ENCODE assay signal across 1 cellular context in the genomic region with DNA sequence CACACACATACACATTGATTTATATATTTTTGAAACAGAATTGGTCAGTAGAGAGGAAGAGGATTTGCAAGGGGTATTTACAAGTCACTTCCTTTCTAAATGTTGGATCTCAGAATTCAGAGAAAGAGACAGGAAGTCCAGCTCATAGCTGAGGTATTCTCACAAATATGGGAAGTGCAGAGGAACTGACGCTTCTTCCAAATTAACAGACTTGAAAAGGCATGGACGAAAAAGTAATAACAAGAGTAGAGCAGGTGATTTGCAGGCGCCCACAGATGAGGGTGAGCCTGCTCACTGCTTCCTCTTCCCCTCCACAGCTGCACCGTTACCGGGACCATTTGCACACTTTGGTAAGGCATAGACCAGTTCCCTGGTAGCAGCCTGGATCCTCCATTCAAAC.
TF ChIP-seq lines count a peak whose summit lies in the region.

No MANE protein-coding gene starts in this region.

TF ChIP-seq in HepG2, 621 proteins besides CTCF, POLR2A, EP300 and RAD21 (continued from another document):
- TF ChIP-seq, protein P1, sequence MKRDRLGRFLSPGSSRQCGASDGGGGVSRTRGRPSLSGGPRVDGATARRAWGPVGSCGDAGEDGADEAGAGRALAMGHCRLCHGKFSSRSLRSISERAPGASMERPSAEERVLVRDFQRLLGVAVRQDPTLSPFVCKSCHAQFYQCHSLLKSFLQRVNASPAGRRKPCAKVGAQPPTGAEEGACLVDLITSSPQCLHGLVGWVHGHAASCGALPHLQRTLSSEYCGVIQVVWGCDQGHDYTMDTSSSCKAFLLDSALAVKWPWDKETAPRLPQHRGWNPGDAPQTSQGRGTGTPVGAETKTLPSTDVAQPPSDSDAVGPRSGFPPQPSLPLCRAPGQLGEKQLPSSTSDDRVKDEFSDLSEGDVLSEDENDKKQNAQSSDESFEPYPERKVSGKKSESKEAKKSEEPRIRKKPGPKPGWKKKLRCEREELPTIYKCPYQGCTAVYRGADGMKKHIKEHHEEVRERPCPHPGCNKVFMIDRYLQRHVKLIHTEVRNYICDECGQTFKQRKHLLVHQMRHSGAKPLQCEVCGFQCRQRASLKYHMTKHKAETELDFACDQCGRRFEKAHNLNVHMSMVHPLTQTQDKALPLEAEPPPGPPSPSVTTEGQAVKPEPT (CRISPR knock-in tag; IDR thresholded peaks at IDR 0.05; ENCODE audit: low read depth): no peak
- no peak for TF ChIP-seq SMYD3 (CRISPR knock-in tag; IDR thresholded peaks at IDR 0.05)
- no peak for TF ChIP-seq TOPORS (CRISPR knock-in tag; IDR thresholded peaks at IDR 0.05)
- TF ChIP-seq, protein P2, sequence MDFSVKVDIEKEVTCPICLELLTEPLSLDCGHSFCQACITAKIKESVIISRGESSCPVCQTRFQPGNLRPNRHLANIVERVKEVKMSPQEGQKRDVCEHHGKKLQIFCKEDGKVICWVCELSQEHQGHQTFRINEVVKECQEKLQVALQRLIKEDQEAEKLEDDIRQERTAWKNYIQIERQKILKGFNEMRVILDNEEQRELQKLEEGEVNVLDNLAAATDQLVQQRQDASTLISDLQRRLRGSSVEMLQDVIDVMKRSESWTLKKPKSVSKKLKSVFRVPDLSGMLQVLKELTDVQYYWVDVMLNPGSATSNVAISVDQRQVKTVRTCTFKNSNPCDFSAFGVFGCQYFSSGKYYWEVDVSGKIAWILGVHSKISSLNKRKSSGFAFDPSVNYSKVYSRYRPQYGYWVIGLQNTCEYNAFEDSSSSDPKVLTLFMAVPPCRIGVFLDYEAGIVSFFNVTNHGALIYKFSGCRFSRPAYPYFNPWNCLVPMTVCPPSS (IDR thresholded peaks at IDR 0.05): no peak
- TF ChIP-seq, protein P3, sequence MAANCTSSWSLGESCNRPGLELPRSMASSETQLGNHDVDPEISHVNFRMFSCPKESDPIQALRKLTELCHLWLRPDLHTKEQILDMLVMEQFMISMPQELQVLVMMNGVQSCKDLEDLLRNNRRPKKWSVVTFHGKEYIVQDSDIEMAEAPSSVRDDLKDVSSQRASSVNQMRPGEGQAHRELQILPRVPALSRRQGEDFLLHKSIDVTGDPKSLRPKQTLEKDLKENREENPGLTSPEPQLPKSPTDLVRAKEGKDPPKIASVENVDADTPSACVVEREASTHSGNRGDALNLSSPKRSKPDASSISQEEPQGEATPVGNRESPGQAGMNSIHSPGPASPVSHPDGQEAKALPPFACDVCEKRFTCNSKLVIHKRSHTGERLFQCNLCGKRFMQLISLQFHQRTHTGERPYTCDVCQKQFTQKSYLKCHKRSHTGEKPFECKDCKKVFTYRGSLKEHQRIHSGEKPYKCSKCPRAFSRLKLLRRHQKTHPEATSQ (CRISPR knock-in tag; IDR thresholded peaks at IDR 0.05; ENCODE audit: borderline replicate concordance): no peak
- no peak for TF ChIP-seq SRSF9 (IDR thresholded peaks at IDR 0.05; ENCODE audit: borderline replicate concordance, insufficient read depth, low read depth, low read length, poor library complexity, severe bottlenecking)
- TF ChIP-seq ZNF562 (CRISPR knock-in tag; IDR thresholded peaks at IDR 0.05; ENCODE audit: borderline replicate concordance): no peak
- TF ChIP-seq RFXANK (CRISPR knock-in tag; IDR thresholded peaks at IDR 0.05): no peak
- TF ChIP-seq CHD2 (IDR thresholded peaks at IDR 0.05; ENCODE audit: low read depth, low read length): no peak
- TF ChIP-seq ZFY (CRISPR knock-in tag; IDR thresholded peaks at IDR 0.05): no peak
- no peak for TF ChIP-seq ZNF543 (CRISPR knock-in tag; IDR thresholded peaks at IDR 0.05)
- TF ChIP-seq, protein P4, sequence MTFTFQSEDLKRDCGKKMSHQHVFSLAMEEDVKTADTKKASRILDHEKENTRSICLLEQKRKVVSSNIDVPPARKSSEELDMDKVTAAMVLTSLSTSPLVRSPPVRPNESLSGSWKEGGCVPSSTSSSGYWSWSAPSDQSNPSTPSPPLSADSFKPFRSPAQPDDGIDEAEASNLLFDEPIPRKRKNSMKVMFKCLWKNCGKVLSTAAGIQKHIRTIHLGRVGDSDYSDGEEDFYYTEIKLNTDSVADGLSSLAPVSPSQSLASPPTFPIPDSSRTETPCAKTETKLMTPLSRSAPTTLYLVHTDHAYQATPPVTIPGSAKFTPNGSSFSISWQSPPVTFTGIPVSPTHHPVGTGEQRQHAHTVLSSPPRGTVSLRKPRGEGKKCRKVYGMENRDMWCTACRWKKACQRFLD (CRISPR knock-in tag; IDR thresholded peaks at IDR 0.05; ENCODE audit: borderline replicate concordance): no peak
